22 cellular contexts compared by ENCODE assay signal in genomic region chr15:100853676-100854440, GRCh38. TPM values are rescaled to one million over a fixed set of nuclear protein-coding genes. Genes with fewer than 3 reads are reported as not detected.
"Had no signal": no experiment of that assay in that cellular context is flagged by ENCODE, and none has a peak within 500 bp of the region (broad histone marks: within the 10 kb centered on the region; RNA-seq: fewer than 3 reads in every experiment).

No MANE protein-coding gene starts in this region.

- H3K9me3 Mint-ChIP-seq: activated naive CD8-positive, alpha-beta T cell treated with anti-CD3 and anti-CD28 coated beads for 36 hours; naive thymus-derived CD4-positive, alpha-beta T cell; T-helper 1 cell treated with Interleukin-12 subunit alpha and Interleukin-12 subunit beta and Interleukin-4 antibody, amounts not matched to agents 30 μg/mL and 1 μg/mL, for 36 hours; WTC11 had no signal

- H3K4me1 Mint-ChIP-seq: WTC11 had no signal

- H3K27ac Mint-ChIP-seq: activated CD4-positive, alpha-beta T cell treated with anti-CD3 and anti-CD28 coated beads for 36 hours; activated naive CD8-positive, alpha-beta T cell treated with anti-CD3 and anti-CD28 coated beads for 36 hours; naive thymus-derived CD4-positive, alpha-beta T cell; T-helper 1 cell treated with Interleukin-12 subunit alpha and Interleukin-12 subunit beta and Interleukin-4 antibody, amounts not matched to agents 30 μg/mL and 1 μg/mL, for 36 hours; WTC11 had no signal

- H3K36me3 Mint-ChIP-seq: activated naive CD8-positive, alpha-beta T cell treated with anti-CD3 and anti-CD28 coated beads for 36 hours; WTC11 had no signal

- H3K4me3 ChIP-seq: gastroesophageal sphincter, heart left ventricle, lower lobe of right lung, spleen, thyroid gland had no signal

- DNase-seq: activated CD4-positive, alpha-beta T cell treated with anti-CD3 and anti-CD28 coated beads for 36 hours; activated CD4-positive, alpha-beta T cell treated with anti-CD3 and anti-CD28 coated beads, Interleukin-2, amount 50 U/mL, for 4 hours; activated naive CD4-positive, alpha-beta T cell treated with Interleukin-2 at 50 U/mL for 16 hours; activated naive CD8-positive, alpha-beta T cell treated with anti-CD3 and anti-CD28 coated beads for 36 hours; cerebellar nuclear complex; cortex of kidney; heart left ventricle; left colon; lower lobe of right lung; naive thymus-derived CD4-positive, alpha-beta T cell; occipital lobe; posterior cingulate gyrus; spleen; stimulated activated CD4-positive, alpha-beta T cell treated with anti-CD3 and anti-CD28 coated beads, Interleukin-4, amount 100 ng/mL, for 1 hour; stimulated activated naive CD4-positive, alpha-beta T cell; T1000; thyroid gland had no signal

- H3K4me1 ChIP-seq: lower lobe of right lung, thyroid gland had no signal

- H3K27me3 ChIP-seq: thyroid gland had no signal

- H3K27ac ChIP-seq: epithelial cell of prostate, gastroesophageal sphincter, heart left ventricle, lower lobe of right lung, spleen, thyroid gland had no signal

- H3K4me3 Mint-ChIP-seq: activated CD4-positive, alpha-beta T cell treated with anti-CD3 and anti-CD28 coated beads for 36 hours; activated naive CD8-positive, alpha-beta T cell treated with anti-CD3 and anti-CD28 coated beads for 36 hours; naive thymus-derived CD4-positive, alpha-beta T cell; T-helper 1 cell treated with Interleukin-12 subunit alpha and Interleukin-12 subunit beta and Interleukin-4 antibody, amounts not matched to agents 30 μg/mL and 1 μg/mL, for 36 hours; WTC11 had no signal

- ATAC-seq: activated CD4-positive, alpha-beta T cell treated with anti-CD3 and anti-CD28 coated beads for 36 hours; gastroesophageal sphincter; heart left ventricle; left colon; lower lobe of right lung; naive thymus-derived CD4-positive, alpha-beta T cell; WTC11 had no signal

- H3K36me3 ChIP-seq: gastroesophageal sphincter, heart left ventricle, lower lobe of right lung, spleen, thyroid gland had no signal

- H3K9me3 ChIP-seq: gastroesophageal sphincter, heart left ventricle, lower lobe of right lung, spleen, thyroid gland had no signal

RNA-seq across cellular contexts. Expression of gene ALDH1A3, which starts 25.8 kb away (rescaled TPM):
- total RNA-seq: activated CD4-positive, alpha-beta T cell treated with anti-CD3 and anti-CD28 coated beads for 36 hours; activated CD8-positive, alpha-beta memory T cell treated with anti-CD3 and anti-CD28 coated beads for 36 hours; activated naive CD8-positive, alpha-beta T cell treated with anti-CD3 and anti-CD28 coated beads for 36 hours; naive thymus-derived CD4-positive, alpha-beta T cell had no signal
- polyA plus RNA-seq: naive thymus-derived CD4-positive, alpha-beta T cell had no signal
